Comparison of ENCODE assay signal across 2 cellular contexts in genomic region chr3:6526321-6526720, GRCh38.
TF ChIP-seq lines count a peak whose summit lies in the region.

No MANE protein-coding gene starts in this region.

TF ChIP-seq in HCT116, 20 proteins besides CTCF, POLR2A, EP300 and RAD21 (continued from another document):
- TF ChIP-seq, protein P1, sequence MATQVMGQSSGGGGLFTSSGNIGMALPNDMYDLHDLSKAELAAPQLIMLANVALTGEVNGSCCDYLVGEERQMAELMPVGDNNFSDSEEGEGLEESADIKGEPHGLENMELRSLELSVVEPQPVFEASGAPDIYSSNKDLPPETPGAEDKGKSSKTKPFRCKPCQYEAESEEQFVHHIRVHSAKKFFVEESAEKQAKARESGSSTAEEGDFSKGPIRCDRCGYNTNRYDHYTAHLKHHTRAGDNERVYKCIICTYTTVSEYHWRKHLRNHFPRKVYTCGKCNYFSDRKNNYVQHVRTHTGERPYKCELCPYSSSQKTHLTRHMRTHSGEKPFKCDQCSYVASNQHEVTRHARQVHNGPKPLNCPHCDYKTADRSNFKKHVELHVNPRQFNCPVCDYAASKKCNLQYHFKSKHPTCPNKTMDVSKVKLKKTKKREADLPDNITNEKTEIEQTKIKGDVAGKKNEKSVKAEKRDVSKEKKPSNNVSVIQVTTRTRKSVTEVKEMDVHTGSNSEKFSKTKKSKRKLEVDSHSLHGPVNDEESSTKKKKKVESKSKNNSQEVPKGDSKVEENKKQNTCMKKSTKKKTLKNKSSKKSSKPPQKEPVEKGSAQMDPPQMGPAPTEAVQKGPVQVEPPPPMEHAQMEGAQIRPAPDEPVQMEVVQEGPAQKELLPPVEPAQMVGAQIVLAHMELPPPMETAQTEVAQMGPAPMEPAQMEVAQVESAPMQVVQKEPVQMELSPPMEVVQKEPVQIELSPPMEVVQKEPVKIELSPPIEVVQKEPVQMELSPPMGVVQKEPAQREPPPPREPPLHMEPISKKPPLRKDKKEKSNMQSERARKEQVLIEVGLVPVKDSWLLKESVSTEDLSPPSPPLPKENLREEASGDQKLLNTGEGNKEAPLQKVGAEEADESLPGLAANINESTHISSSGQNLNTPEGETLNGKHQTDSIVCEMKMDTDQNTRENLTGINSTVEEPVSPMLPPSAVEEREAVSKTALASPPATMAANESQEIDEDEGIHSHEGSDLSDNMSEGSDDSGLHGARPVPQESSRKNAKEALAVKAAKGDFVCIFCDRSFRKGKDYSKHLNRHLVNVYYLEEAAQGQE (IDR thresholded peaks at IDR 0.05; ENCODE audit: low read depth) = no peak

TF ChIP-seq in GM23338, 12 proteins besides CTCF, POLR2A, EP300 and RAD21 (continued from another document):
- TF ChIP-seq ZNF462 (CRISPR knock-in tag; IDR thresholded peaks at IDR 0.05) (no peak), STAT1 (IDR thresholded peaks at IDR 0.05; ENCODE audit: unreplicated experiment) (no peak)
TF ChIP-seq in GM23338: peak in this region for 0.
